In the genomic region with DNA sequence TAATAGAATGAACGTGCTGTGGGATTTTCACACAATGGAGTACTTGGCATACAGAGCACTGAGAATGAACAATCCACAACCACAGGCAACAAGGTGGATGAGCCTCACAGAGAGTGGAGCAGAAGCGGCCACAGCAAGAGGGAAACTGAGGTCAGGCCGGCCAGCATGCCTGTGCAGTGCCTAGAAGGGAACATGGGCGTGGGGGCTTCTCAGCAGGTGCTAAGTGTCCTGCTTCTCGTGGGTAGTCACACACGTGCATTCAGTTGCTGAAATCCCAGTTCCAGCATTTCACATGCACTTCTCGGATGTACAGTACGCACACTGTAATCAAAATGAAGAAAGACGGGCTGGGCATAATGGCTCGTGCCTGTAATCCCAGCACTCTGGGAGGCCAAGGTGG, we compare ENCODE assay signal across 20 cellular contexts. TPM values are rescaled to one million over a fixed set of nuclear protein-coding genes. Genes with fewer than 3 reads are reported as not detected.
DNase-seq lines count a peak whose midpoint lies in the region; ATAC-seq, FAIRE-seq and TF ChIP-seq lines count a peak whose summit lies in the region.
"Had no signal": no experiment of that assay in that cellular context is flagged by ENCODE, and none has a peak within 500 bp of the region (broad histone marks: within the 10 kb centered on the region; RNA-seq: fewer than 3 reads in every experiment).

No MANE protein-coding gene starts in this region.

- H3K4me3 ChIP-seq in bronchial epithelial cell (ENCODE audit: low read depth, low read length): no peak overlapping the region
- H3K4me3 ChIP-seq: GM23248 had no signal

- H3K36me3 ChIP-seq in bronchial epithelial cell (ENCODE audit: control insufficient read depth, insufficient read depth, low read length): peaks cover 35% of the 10 kb centered on the region

- no peak overlapping the region for H3K4me3 Mint-ChIP-seq in glutamatergic neuron (ENCODE audit: unreplicated experiment)
- H3K4me3 Mint-ChIP-seq: activated naive CD8-positive, alpha-beta T cell; CD4-positive, alpha-beta memory T cell had no signal

- H3K27ac ChIP-seq in C4-2B: peak overlapping the region; percentile 38
- H3K27ac ChIP-seq: epithelial cell of prostate, GM23248 had no signal

- intact Hi-C loops in sciatic nerve (cut with DNase I): no loop called here

- POLR2A ChIA-PET in GM10248 (lab: Yijun Ruan, JAX): no interaction called here

- no peaks in the 10 kb centered on the region for H3K4me1 Mint-ChIP-seq in glutamatergic neuron (ENCODE audit: low read depth, unreplicated experiment)

- H3K27me3 ChIP-seq in bronchial epithelial cell (ENCODE audit: control insufficient read depth, insufficient read depth, low read length): no peaks in the 10 kb centered on the region

- FAIRE-seq in bronchial epithelial cell (lab: Jason Lieb, UNC): peak; percentile 7

- H3K9me3 Mint-ChIP-seq in glutamatergic neuron (ENCODE audit: unreplicated experiment): peaks cover 4% of the 10 kb centered on the region

- peaks cover 10% of the 10 kb centered on the region for H3K27me3 Mint-ChIP-seq in glutamatergic neuron (ENCODE audit: unreplicated experiment)
- H3K27me3 Mint-ChIP-seq: activated naive CD8-positive, alpha-beta T cell; CD4-positive, alpha-beta memory T cell had no signal

- DNase-seq in activated T-cell treated with anti-CD3 and anti-CD28 coated beads, Interleukin-2, amount 50 U/mL, for 48 hours: peak; percentile 3 to 7
- DNase-seq in activated T-cell treated with anti-CD3 and anti-CD28 coated beads for 4 hours (no peak), bronchial epithelial cell (ENCODE audit: low read depth) (no peak), sciatic nerve (ENCODE audit: low spot score) (peak; percentile 14), glutamatergic neuron (no peak), H4 (ENCODE audit: low spot score) (no peak), GM10248 (ENCODE audit: extremely low spot score) (no peak)
- DNase-seq: activated CD4-positive, alpha-beta T cell treated with anti-CD3 and anti-CD28 coated beads, Interleukin-2, amount 50 U/mL, for 4 hours; CD4-positive, alpha-beta memory T cell; cerebellar nuclear complex; GM23248; hippocampal formation; NCI-H1092 treated with DMSO at 0.1 percent for 48 hours; NCI-H2029 treated with DMSO at 0.1 percent for 48 hours; NCI-H82; OCI-M1; T-helper 1 cell had no signal

- peaks cover 11% of the 10 kb centered on the region for H3K36me3 Mint-ChIP-seq in glutamatergic neuron (ENCODE audit: unreplicated experiment)

- CTCF ChIA-PET in GM10248 (lab: Yijun Ruan, JAX): no interaction called here

- no peak overlapping the region for H3K27ac Mint-ChIP-seq in glutamatergic neuron (ENCODE audit: unreplicated experiment)
- H3K27ac Mint-ChIP-seq: activated naive CD8-positive, alpha-beta T cell had no signal

- TF ChIP-seq CTCF in C4-2B (conservative IDR thresholded peaks at IDR 0.05): no peak
- TF ChIP-seq CTCF in bronchial epithelial cell (IDR thresholded peaks at IDR 0.05; ENCODE audit: insufficient read depth, low read length, severe bottlenecking): no peak
- TF ChIP-seq CTCF in glutamatergic neuron (IDR thresholded peaks at IDR 0.05; ENCODE audit: partially characterized antibody, unreplicated experiment): no peak
- TF ChIP-seq CTCF in GM10248 (IDR thresholded peaks at IDR 0.05; ENCODE audit: control extremely low read depth, extremely low read depth, low read depth, missing control alignments): no peak

- ATAC-seq in sciatic nerve: no peak

RNA-seq across cellular contexts. Expression of a gene that starts 33.1 kb away (rescaled TPM):
- total RNA-seq in bronchial epithelial cell: 16.3 and 28.4 TPM in 2 replicates
- 13.0 TPM for total RNA-seq in sciatic nerve
- 15.7 TPM for total RNA-seq in glutamatergic neuron (ENCODE audit: unreplicated experiment)
- 4.8 and 7.1 TPM in 2 replicates for total RNA-seq in H4 (2014; rRNA removed; shearing (Covaris generic))

RNA-seq across cellular contexts. Expression of a gene that starts 46.9 kb away (rescaled TPM):
- total RNA-seq in bronchial epithelial cell: 29.7 and 44.2 TPM in 2 replicates
- 43.8 TPM for total RNA-seq in sciatic nerve
- total RNA-seq in glutamatergic neuron (ENCODE audit: unreplicated experiment): 33.9 TPM
- 40.9 and 44.0 TPM in 2 replicates for total RNA-seq in H4 (2014; rRNA removed; shearing (Covaris generic))

Comparison
In these comparisons a context has a peak if more than half of its experiments do, and no peak if none do; other contexts are left out.
1. DNase-seq: peak in activated T-cell treated with anti-CD3 and anti-CD28 coated beads, Interleukin-2, amount 50 U/mL, for 48 hours (2 of 2) and sciatic nerve (single experiment); none in activated T-cell treated with anti-CD3 and anti-CD28 coated beads for 4 hours (single experiment), bronchial epithelial cell (single experiment), glutamatergic neuron (single experiment), H4 (single experiment) and GM10248 (single experiment).